ENCODE assay signal across 12 cellular contexts in genomic region chr4:8351931-8352367, GRCh38.
DNase-seq lines count a peak whose midpoint lies in the region; ATAC-seq lines count a peak whose summit lies in the region.
"Had no signal": no experiment of that assay in that cellular context is flagged by ENCODE, and none has a peak within 500 bp of the region (broad histone marks: within the 10 kb centered on the region; RNA-seq: fewer than 3 reads in every experiment).

No MANE protein-coding gene starts in this region.

- peaks cover 21% of the 10 kb centered on the region for H3K4me1 ChIP-seq in HUES48 (ENCODE audit: control insufficient read depth, insufficient read depth, low read length)
- no peaks in the 10 kb centered on the region for H3K4me1 ChIP-seq in naive thymus-derived CD4-positive, alpha-beta T cell (ENCODE audit: control insufficient read depth in 2 of 2, insufficient read depth in 2 of 2, low read length in 2 of 2)

- H3K36me3 ChIP-seq in HUES48 (ENCODE audit: control insufficient read depth, insufficient read depth, low read length) = no peaks in the 10 kb centered on the region
- no peaks in the 10 kb centered on the region for H3K36me3 ChIP-seq in naive thymus-derived CD4-positive, alpha-beta T cell (ENCODE audit: control insufficient read depth in 2 of 3, insufficient read depth in 3 of 3, low read length in 3 of 3)

- intact Hi-C loops in naive thymus-derived CD4-positive, alpha-beta T cell (cut with micrococcal nuclease) = no loop called here

- H3K9ac ChIP-seq in HUES48 (ENCODE audit: low read depth, low read length) = no peak overlapping the region

- no peak overlapping the region for H3K4me3 Mint-ChIP-seq in naive thymus-derived CD4-positive, alpha-beta T cell
- H3K4me3 Mint-ChIP-seq in stimulated activated effector memory CD8-positive, alpha-beta T cell treated with anti-CD3 and anti-CD28 coated beads, Interleukin-12 subunit alpha, Interleukin-12 subunit beta, amount 100 ng/mL, for 72 hours = no peak overlapping the region
- H3K4me3 Mint-ChIP-seq: activated CD8-positive, alpha-beta T cell treated with anti-CD3 and anti-CD28 coated beads for 36 hours; immature natural killer cell; T-helper 1 cell treated with Interleukin-12 subunit alpha and Interleukin-12 subunit beta and Interleukin-4 antibody, amounts not matched to agents 30 μg/mL and 1 μg/mL, for 36 hours had no signal

- peaks cover 0 to 8% (median 0%) of the 10 kb centered on the region in 5 donors for H3K36me3 Mint-ChIP-seq in naive thymus-derived CD4-positive, alpha-beta T cell
- no peaks in the 10 kb centered on the region for H3K36me3 Mint-ChIP-seq in stimulated activated effector memory CD8-positive, alpha-beta T cell treated with anti-CD3 and anti-CD28 coated beads, Interleukin-12 subunit alpha, Interleukin-12 subunit beta, amount 100 ng/mL, for 72 hours
- H3K36me3 Mint-ChIP-seq: immature natural killer cell had no signal

- H3K27ac Mint-ChIP-seq in naive thymus-derived CD4-positive, alpha-beta T cell = no peak overlapping the region
- no peak overlapping the region for H3K27ac Mint-ChIP-seq in stimulated activated effector memory CD8-positive, alpha-beta T cell treated with anti-CD3 and anti-CD28 coated beads, Interleukin-12 subunit alpha, Interleukin-12 subunit beta, amount 100 ng/mL, for 72 hours
- H3K27ac Mint-ChIP-seq: activated CD8-positive, alpha-beta T cell treated with anti-CD3 and anti-CD28 coated beads for 36 hours; immature natural killer cell; T-helper 1 cell treated with Interleukin-12 subunit alpha and Interleukin-12 subunit beta and Interleukin-4 antibody, amounts not matched to agents 30 μg/mL and 1 μg/mL, for 36 hours had no signal

- peaks cover 0 to 7% (median 0%) of the 10 kb centered on the region in 11 donors for H3K9me3 Mint-ChIP-seq in naive thymus-derived CD4-positive, alpha-beta T cell
- no peaks in the 10 kb centered on the region for H3K9me3 Mint-ChIP-seq in stimulated activated effector memory CD8-positive, alpha-beta T cell treated with anti-CD3 and anti-CD28 coated beads, Interleukin-12 subunit alpha, Interleukin-12 subunit beta, amount 100 ng/mL, for 72 hours
- H3K9me3 Mint-ChIP-seq: activated CD8-positive, alpha-beta T cell treated with anti-CD3 and anti-CD28 coated beads for 36 hours; T-helper 1 cell treated with Interleukin-12 subunit alpha and Interleukin-12 subunit beta and Interleukin-4 antibody, amounts not matched to agents 30 μg/mL and 1 μg/mL, for 36 hours had no signal

- H3K9me3 ChIP-seq in HUES48 (ENCODE audit: control insufficient read depth, insufficient read depth, low read length) = no peaks in the 10 kb centered on the region
- no peaks in the 10 kb centered on the region for H3K9me3 ChIP-seq in naive thymus-derived CD4-positive, alpha-beta T cell (ENCODE audit: control insufficient read depth in 2 of 3, low read length in 3 of 3)

- peak; percentile 24 for ATAC-seq in left lobe of liver
- ATAC-seq in GM21447 (IDR thresholded peaks at IDR 0.05; ENCODE audit: unreplicated experiment) = no peak
- no peak for ATAC-seq in naive thymus-derived CD4-positive, alpha-beta T cell
- ATAC-seq in stimulated activated effector memory CD8-positive, alpha-beta T cell treated with anti-CD3 and anti-CD28 coated beads, Interleukin-12 subunit alpha, Interleukin-12 subunit beta, amount 100 ng/mL, for 72 hours = no peak
- ATAC-seq: activated CD8-positive, alpha-beta T cell treated with anti-CD3 and anti-CD28 coated beads for 36 hours had no signal

- peaks cover 16% of the 10 kb centered on the region for H3K27me3 ChIP-seq in HUES48 (ENCODE audit: control insufficient read depth, insufficient read depth, low read length)
- no peaks in the 10 kb centered on the region for H3K27me3 ChIP-seq in naive thymus-derived CD4-positive, alpha-beta T cell (ENCODE audit: control insufficient read depth in 2 of 2, insufficient read depth in 2 of 2, low read length in 2 of 2)

- peak; percentile 57 for DNase-seq in brain pericyte (ENCODE audit: low read depth, low spot score)
- no peak for DNase-seq in left lobe of liver (ENCODE audit: low spot score)
- DNase-seq in smooth muscle cell of the brain vasculature (ENCODE audit: low read depth, low spot score) = peak; percentile 73
- DNase-seq in activated naive CD4-positive, alpha-beta T cell treated with anti-CD3 and anti-CD28 coated beads, Interleukin-2, amount 50 U/mL, for 16 hours = no peak
- DNase-seq in naive thymus-derived CD4-positive, alpha-beta T cell = no peak
- no peak for DNase-seq in stimulated activated effector memory CD8-positive, alpha-beta T cell treated with anti-CD3 and anti-CD28 coated beads, Interleukin-12 subunit alpha, Interleukin-12 subunit beta, amount 100 ng/mL, for 72 hours (ENCODE audit: low spot score in 2 of 2)
- DNase-seq: activated CD8-positive, alpha-beta T cell treated with anti-CD3 and anti-CD28 coated beads for 36 hours; immature natural killer cell; NCI-H1417 had no signal

- H3K4me1 Mint-ChIP-seq in naive thymus-derived CD4-positive, alpha-beta T cell = peaks cover 0 to 1% (median 0%) of the 10 kb centered on the region in 7 donors
- H3K4me1 Mint-ChIP-seq in stimulated activated effector memory CD8-positive, alpha-beta T cell treated with anti-CD3 and anti-CD28 coated beads, Interleukin-12 subunit alpha, Interleukin-12 subunit beta, amount 100 ng/mL, for 72 hours = peaks cover 4% of the 10 kb centered on the region
- H3K4me1 Mint-ChIP-seq: immature natural killer cell had no signal

- H3K4me3 ChIP-seq in HUES48 (ENCODE audit: low read depth, low read length) = no peak overlapping the region
- no peak overlapping the region for H3K4me3 ChIP-seq in naive thymus-derived CD4-positive, alpha-beta T cell (ENCODE audit: low read length)

- peak overlapping the region; percentile 5 for H3K27ac ChIP-seq in HUES48 (ENCODE audit: low read depth, low read length)
- no peak overlapping the region for H3K27ac ChIP-seq in naive thymus-derived CD4-positive, alpha-beta T cell (ENCODE audit: low read depth, low read length)

- POLR2A ChIA-PET in naive thymus-derived CD4-positive, alpha-beta T cell (lab: Charles Lee) = no interaction called here

- CTCF ChIA-PET in naive thymus-derived CD4-positive, alpha-beta T cell (lab: Charles Lee) = no interaction called here

- H3K27me3 Mint-ChIP-seq in naive thymus-derived CD4-positive, alpha-beta T cell = peaks cover 0 to 8% (median 5%) of the 10 kb centered on the region in 5 donors

Comparison
In these comparisons a context has a peak if more than half of its experiments do, and no peak if none do; other contexts are left out.
1. DNase-seq: peak in brain pericyte (single experiment) and smooth muscle cell of the brain vasculature (single experiment); none in left lobe of liver (single experiment), activated naive CD4-positive, alpha-beta T cell treated with anti-CD3 and anti-CD28 coated beads, Interleukin-2, amount 50 U/mL, for 16 hours (single experiment), naive thymus-derived CD4-positive, alpha-beta T cell (0 of 9) and stimulated activated effector memory CD8-positive, alpha-beta T cell treated with anti-CD3 and anti-CD28 coated beads, Interleukin-12 subunit alpha, Interleukin-12 subunit beta, amount 100 ng/mL, for 72 hours (0 of 2).